ENCODE assay signal across 18 cellular contexts in the genomic region with DNA sequence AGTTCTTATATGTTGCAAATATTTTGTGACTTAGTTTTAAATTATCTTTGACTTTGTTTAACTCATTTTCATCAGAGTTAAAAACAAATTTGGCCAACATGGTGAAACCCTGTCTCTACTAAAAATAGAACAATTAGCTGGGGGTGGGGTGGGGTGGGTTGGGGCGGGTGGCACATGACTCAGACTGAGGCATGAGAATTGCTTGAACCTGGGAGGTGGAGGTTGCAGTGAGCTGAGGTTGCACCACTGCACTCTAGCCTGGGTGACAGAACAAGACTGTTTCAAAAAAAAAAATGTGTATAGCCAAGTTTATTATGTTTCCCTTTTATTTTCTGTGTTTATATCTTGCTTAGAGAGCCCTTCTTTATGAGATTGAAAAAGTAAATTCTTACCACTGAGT. TPM values are rescaled to one million over a fixed set of nuclear protein-coding genes. Genes with fewer than 3 reads are reported as not detected.
DNase-seq lines count a peak whose midpoint lies in the region; ATAC-seq and TF ChIP-seq lines count a peak whose summit lies in the region.
"Had no signal": no experiment of that assay in that cellular context is flagged by ENCODE, and none has a peak within 500 bp of the region (broad histone marks: within the 10 kb centered on the region; RNA-seq: fewer than 3 reads in every experiment).

No MANE protein-coding gene starts in this region.

- H3K4me3 Mint-ChIP-seq in CD8-positive, alpha-beta memory T cell: no peak overlapping the region
- H3K4me3 Mint-ChIP-seq: activated B cell treated with CpG ODN at 0.5 μM for 24 hours; activated CD4-positive, alpha-beta memory T cell treated with anti-CD3 and anti-CD28 coated beads, Interleukin-2, amount 10 ng/mL, durations not matched to agents 7 days and 5 days; CD4-positive, alpha-beta memory T cell had no signal

- DNase-seq in BJ (ENCODE audit: low read depth) (peak; percentile 1), MG63 (peak; percentile 7), SJSA1 (ENCODE audit: low read depth in 1 of 2, low spot score in 2 of 2) (peak in 1 of 2 experiments; percentile 59), hepatocyte (ENCODE audit: low spot score) (no peak), pons (ENCODE audit: low spot score) (no peak), NCI-H1105 (lab: John Stamatoyannopoulos, UW) (no peak)
- no peak for DNase-seq in CD8-positive, alpha-beta memory T cell
- DNase-seq: activated B cell treated with CpG ODN at 0.5 μM for 24 hours; activated CD4-positive, alpha-beta memory T cell treated with anti-CD3 and anti-CD28 coated beads, Interleukin-2, amount 10 ng/mL, durations not matched to agents 7 days and 5 days; activated naive CD4-positive, alpha-beta T cell; aorta; CD4-positive, alpha-beta memory T cell; effector memory CD4-positive, alpha-beta T cell; Karpas-422; NCI-H1436 treated with DMSO at 0.1 percent for 48 hours; NCI-H82; Right ventricle myocardium superior had no signal

- peak overlapping the region; percentile 78 for H3K27ac ChIP-seq in SJSA1
- peak overlapping the region; percentile 50 for H3K27ac ChIP-seq in hepatocyte
- no peak overlapping the region for H3K27ac ChIP-seq in CD8-positive, alpha-beta memory T cell (ENCODE audit: low read depth, low read length)

- H3K9me2 ChIP-seq in hepatocyte (replicated peaks; ENCODE audit: insufficient read depth): no peaks in the 10 kb centered on the region

- H3K9me3 ChIP-seq in MG63: no peaks in the 10 kb centered on the region
- no peaks in the 10 kb centered on the region for H3K9me3 ChIP-seq in SJSA1 (replicated peaks)
- no peaks in the 10 kb centered on the region for H3K9me3 ChIP-seq in hepatocyte (ENCODE audit: low read depth)
- no peaks in the 10 kb centered on the region for H3K9me3 ChIP-seq in CD8-positive, alpha-beta memory T cell (ENCODE audit: low read length)

- H3K79me2 ChIP-seq in hepatocyte: no peaks in the 10 kb centered on the region

- CTCF ChIA-PET in BJ (lab: Yijun Ruan, JAX): no interaction called here
- CTCF ChIA-PET in CD8-positive, alpha-beta memory T cell (lab: Charles Lee): no interaction called here

- no peak overlapping the region for H3K4me3 ChIP-seq in BJ (ENCODE audit: low read depth, low read length)
- no peak overlapping the region for H3K4me3 ChIP-seq in MG63
- no peak overlapping the region for H3K4me3 ChIP-seq in SJSA1
- no peak overlapping the region for H3K4me3 ChIP-seq in hepatocyte
- H3K4me3 ChIP-seq in CD8-positive, alpha-beta memory T cell (ENCODE audit: low read length): no peak overlapping the region

- no peak overlapping the region for H3K27ac Mint-ChIP-seq in CD8-positive, alpha-beta memory T cell
- H3K27ac Mint-ChIP-seq: activated B cell treated with CpG ODN at 0.5 μM for 24 hours; activated CD4-positive, alpha-beta memory T cell treated with anti-CD3 and anti-CD28 coated beads, Interleukin-2, amount 10 ng/mL, durations not matched to agents 7 days and 5 days; CD4-positive, alpha-beta memory T cell had no signal

- 0% methylated on average over 1 of the region's 1 CpG for WGBS in hepatocyte (ENCODE audit: low lambda C conversion rate, missing lambda C conversion rate)

- peaks cover 9 to 30% of the 10 kb centered on the region in 2 donors for H3K27me3 Mint-ChIP-seq in CD8-positive, alpha-beta memory T cell

- TF ChIP-seq CTCF in BJ (IDR thresholded peaks at IDR 0.05; ENCODE audit: insufficient read depth, low read depth, low read length) (no peak), hepatocyte (IDR thresholded peaks at IDR 0.05; ENCODE audit: poor library complexity) (no peak)

- H3K4me1 ChIP-seq in SJSA1 (replicated peaks): peaks cover 20% of the 10 kb centered on the region
- no peaks in the 10 kb centered on the region for H3K4me1 ChIP-seq in hepatocyte (ENCODE audit: insufficient read depth)
- no peaks in the 10 kb centered on the region for H3K4me1 ChIP-seq in CD8-positive, alpha-beta memory T cell (ENCODE audit: insufficient read depth, low read length)

- H3K36me3 ChIP-seq in BJ (ENCODE audit: control insufficient read depth, insufficient read depth, low read length): no peaks in the 10 kb centered on the region
- no peaks in the 10 kb centered on the region for H3K36me3 ChIP-seq in MG63
- H3K36me3 ChIP-seq in SJSA1: no peaks in the 10 kb centered on the region
- no peaks in the 10 kb centered on the region for H3K36me3 ChIP-seq in hepatocyte (replicated peaks; ENCODE audit: insufficient read depth, low read depth)
- no peaks in the 10 kb centered on the region for H3K36me3 ChIP-seq in CD8-positive, alpha-beta memory T cell (ENCODE audit: insufficient read depth, low read length)

- no peak overlapping the region for H3K4me2 ChIP-seq in hepatocyte

- H2AFZ ChIP-seq in hepatocyte: no peak overlapping the region

- H3K27me3 ChIP-seq in BJ (ENCODE audit: control insufficient read depth, insufficient read depth, low read length) (peaks cover 4% of the 10 kb centered on the region), MG63 (no peaks in the 10 kb centered on the region), SJSA1 (replicated peaks) (no peaks in the 10 kb centered on the region), hepatocyte (no peaks in the 10 kb centered on the region)
- H3K27me3 ChIP-seq in CD8-positive, alpha-beta memory T cell (ENCODE audit: insufficient read depth, low read length, poor library complexity, severe bottlenecking): no peaks in the 10 kb centered on the region

- POLR2A ChIA-PET in BJ (lab: Charles Lee): no interaction called here
- POLR2A ChIA-PET in CD8-positive, alpha-beta memory T cell (lab: Charles Lee): no interaction called here

- no peak for ATAC-seq in GM18517 (IDR thresholded peaks at IDR 0.05; ENCODE audit: unreplicated experiment)

- peaks cover 0 to under 1% (median 0%) of the 10 kb centered on the region in 5 donors for H3K9me3 Mint-ChIP-seq in CD8-positive, alpha-beta memory T cell
- H3K9me3 Mint-ChIP-seq: activated B cell treated with CpG ODN at 0.5 μM for 24 hours; activated CD4-positive, alpha-beta memory T cell treated with anti-CD3 and anti-CD28 coated beads, Interleukin-2, amount 10 ng/mL, durations not matched to agents 7 days and 5 days; CD4-positive, alpha-beta memory T cell had no signal

- H3K36me3 Mint-ChIP-seq in CD8-positive, alpha-beta memory T cell: no peaks in the 10 kb centered on the region
- H3K36me3 Mint-ChIP-seq: CD4-positive, alpha-beta memory T cell had no signal

- H4K20me1 ChIP-seq in hepatocyte (ENCODE audit: insufficient read depth, poor library complexity, severe bottlenecking): no peaks in the 10 kb centered on the region

- H3K4me1 Mint-ChIP-seq in CD8-positive, alpha-beta memory T cell: no peaks in the 10 kb centered on the region
- H3K4me1 Mint-ChIP-seq: activated B cell treated with CpG ODN at 0.5 μM for 24 hours; activated CD4-positive, alpha-beta memory T cell treated with anti-CD3 and anti-CD28 coated beads, Interleukin-2, amount 10 ng/mL, durations not matched to agents 7 days and 5 days; CD4-positive, alpha-beta memory T cell had no signal

RNA-seq across cellular contexts. Expression of a gene that starts 14.2 kb away (rescaled TPM):
- 0.25 and 0.42 TPM in 2 replicates for polyA plus RNA-seq in BJ (2011; rRNA removed)
- polyA minus RNA-seq in BJ (2011; rRNA and poly(A)+ RNA removed): 0.14 and 0.26 TPM in 2 replicates
- total RNA-seq in MG63 (2014; rRNA removed; shearing (Covaris generic); ENCODE audit: low replicate concordance): not detected in 2 replicates
- total RNA-seq in SJSA1 (2014; rRNA removed; shearing (Covaris generic)): 2.0 and 2.2 TPM in 2 replicates
- 75.2 and 85.2 TPM in 2 replicates for total RNA-seq in hepatocyte
- 36.9 and 43.4 TPM in 2 replicates for polyA plus RNA-seq in hepatocyte
- total RNA-seq in CD8-positive, alpha-beta memory T cell: not detected
- polyA plus RNA-seq in CD8-positive, alpha-beta memory T cell: not detected
- total RNA-seq: activated CD4-positive, alpha-beta memory T cell treated with anti-CD3 and anti-CD28 coated beads, Interleukin-2, amount 10 ng/mL, durations not matched to agents 7 days and 5 days; CD4-positive, alpha-beta memory T cell had no signal
- polyA plus RNA-seq: CD4-positive, alpha-beta memory T cell had no signal

RNA-seq across cellular contexts. Expression of a gene that starts 55.4 kb away (rescaled TPM):
- polyA plus RNA-seq in BJ (2011; rRNA removed): 2,821 and 4,962 TPM in 2 replicates
- polyA minus RNA-seq in BJ (2011; rRNA and poly(A)+ RNA removed): 317 and 417 TPM in 2 replicates
- total RNA-seq in MG63 (2014; rRNA removed; shearing (Covaris generic); ENCODE audit: low replicate concordance): 2,521 and 2,540 TPM in 2 replicates
- 1,692 and 3,138 TPM in 2 replicates for total RNA-seq in SJSA1 (2014; rRNA removed; shearing (Covaris generic))
- 1,900 and 1,936 TPM in 2 replicates for total RNA-seq in hepatocyte
- 673 and 708 TPM in 2 replicates for polyA plus RNA-seq in hepatocyte
- total RNA-seq in CD8-positive, alpha-beta memory T cell: 1,000 to 10,000 TPM; 2,009 to 2,032 TPM
- 1,866 TPM for polyA plus RNA-seq in CD8-positive, alpha-beta memory T cell

Comparison
In these comparisons a context has a peak if more than half of its experiments do, and no peak if none do; other contexts are left out.
1. DNase-seq: peak in BJ (single experiment) and MG63 (single experiment); none in hepatocyte (single experiment), pons (single experiment), CD8-positive, alpha-beta memory T cell (0 of 5) and NCI-H1105 (single experiment).
2. RNA of a gene that starts 14.2 kb away (total RNA-seq): 75.2 to 85.2 TPM in hepatocyte; 2.0 to 2.2 TPM in SJSA1, not detected in CD8-positive, alpha-beta memory T cell and not detected in MG63; every median in the first group is over 10 times any median in the second.